15 cellular contexts compared by ENCODE assay signal in the genomic region with DNA sequence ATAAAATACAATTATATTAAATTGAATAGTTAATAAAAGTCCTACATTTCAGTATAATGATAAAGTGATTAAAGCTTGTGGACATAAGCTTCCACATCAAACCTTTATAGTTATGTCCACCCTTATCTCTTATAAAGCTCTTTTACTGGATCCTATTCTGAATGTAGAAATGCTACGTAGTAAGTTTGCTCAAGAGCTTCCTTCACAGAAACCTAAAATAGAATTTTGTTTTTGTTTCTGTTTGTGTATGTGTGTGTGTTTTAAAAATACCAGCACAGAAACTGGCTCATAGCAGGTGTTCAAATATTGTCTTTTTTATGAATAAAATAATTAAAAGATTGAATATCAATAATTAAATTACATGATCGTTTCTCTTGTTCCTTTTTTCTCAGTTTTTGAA. TPM values are rescaled to one million over a fixed set of nuclear protein-coding genes. Genes with fewer than 3 reads are reported as not detected.
DNase-seq lines count a peak whose midpoint lies in the region; ATAC-seq and TF ChIP-seq lines count a peak whose summit lies in the region.
"Had no signal": no experiment of that assay in that cellular context is flagged by ENCODE, and none has a peak within 500 bp of the region (broad histone marks: within the 10 kb centered on the region; RNA-seq: fewer than 3 reads in every experiment).

No MANE protein-coding gene starts in this region.

- no peak overlapping the region for H3K4me3 Mint-ChIP-seq in naive thymus-derived CD4-positive, alpha-beta T cell
- H3K4me3 Mint-ChIP-seq: CD4-positive, alpha-beta memory T cell had no signal

- H3K4me1 ChIP-seq in MM.1S (ENCODE audit: low read length) = no peaks in the 10 kb centered on the region
- H3K4me1 ChIP-seq in naive thymus-derived CD4-positive, alpha-beta T cell (ENCODE audit: control insufficient read depth in 2 of 2, insufficient read depth in 2 of 2, low read length in 2 of 2) = no peaks in the 10 kb centered on the region

- H3K4me2 ChIP-seq in MM.1S (ENCODE audit: low read depth, low read length) = no peak overlapping the region

- no peaks in the 10 kb centered on the region for H3F3A ChIP-seq in MM.1S (ENCODE audit: insufficient read depth, low read length)

- no peaks in the 10 kb centered on the region for H4K20me1 ChIP-seq in MM.1S (ENCODE audit: insufficient read depth, low read length)

- no peak overlapping the region for H3K9ac ChIP-seq in MM.1S (ENCODE audit: low read length)

- H3K27me3 Mint-ChIP-seq in naive thymus-derived CD4-positive, alpha-beta T cell = peaks cover 0 to 14% (median 10%) of the 10 kb centered on the region in 5 donors

- H3K9me3 ChIP-seq in MM.1S (replicated peaks; ENCODE audit: insufficient read depth, low read length) = no peaks in the 10 kb centered on the region
- H3K9me3 ChIP-seq in naive thymus-derived CD4-positive, alpha-beta T cell (ENCODE audit: control insufficient read depth in 2 of 3, low read length in 3 of 3) = no peaks in the 10 kb centered on the region

- no peaks in the 10 kb centered on the region for H3K36me3 Mint-ChIP-seq in naive thymus-derived CD4-positive, alpha-beta T cell
- H3K36me3 Mint-ChIP-seq: CD4-positive, alpha-beta memory T cell had no signal

- no peak for TF ChIP-seq CTCF in MM.1S (IDR thresholded peaks at IDR 0.05; ENCODE audit: low read length)

- H3K27ac ChIP-seq in MM.1S (ENCODE audit: low read length) = no peak overlapping the region
- no peak overlapping the region for H3K27ac ChIP-seq in naive thymus-derived CD4-positive, alpha-beta T cell (ENCODE audit: low read depth, low read length)

- no peak overlapping the region for H3K4me3 ChIP-seq in MM.1S (ENCODE audit: low read length)
- no peak overlapping the region for H3K4me3 ChIP-seq in naive thymus-derived CD4-positive, alpha-beta T cell (ENCODE audit: low read length)

- no peaks in the 10 kb centered on the region for H3K36me3 ChIP-seq in MM.1S (replicated peaks; ENCODE audit: insufficient read depth, low read length)
- H3K36me3 ChIP-seq in naive thymus-derived CD4-positive, alpha-beta T cell (ENCODE audit: control insufficient read depth in 2 of 3, insufficient read depth in 3 of 3, low read length in 3 of 3) = no peaks in the 10 kb centered on the region

- no peak overlapping the region for H2AFZ ChIP-seq in MM.1S (ENCODE audit: low read length)

- no peaks in the 10 kb centered on the region for H3K9me2 ChIP-seq in MM.1S (replicated peaks; ENCODE audit: insufficient read depth, low read length)

- POLR2A ChIA-PET in naive thymus-derived CD4-positive, alpha-beta T cell (lab: Charles Lee) = no interaction called here

- no peak overlapping the region for H3K27ac Mint-ChIP-seq in naive thymus-derived CD4-positive, alpha-beta T cell
- H3K27ac Mint-ChIP-seq: CD4-positive, alpha-beta memory T cell had no signal

- H3K79me2 ChIP-seq in MM.1S (ENCODE audit: low read length) = no peaks in the 10 kb centered on the region

- H3K4me1 Mint-ChIP-seq in naive thymus-derived CD4-positive, alpha-beta T cell = no peaks in the 10 kb centered on the region
- H3K4me1 Mint-ChIP-seq: CD4-positive, alpha-beta memory T cell had no signal

- intact Hi-C loops in naive thymus-derived CD4-positive, alpha-beta T cell (cut with micrococcal nuclease) = no loop called here

- no peaks in the 10 kb centered on the region for H3K9me3 Mint-ChIP-seq in naive thymus-derived CD4-positive, alpha-beta T cell

- CTCF ChIA-PET in naive thymus-derived CD4-positive, alpha-beta T cell (lab: Charles Lee) = no interaction called here

- no peaks in the 10 kb centered on the region for H3K27me3 ChIP-seq in MM.1S (replicated peaks; ENCODE audit: insufficient read depth, low read length)
- no peaks in the 10 kb centered on the region for H3K27me3 ChIP-seq in naive thymus-derived CD4-positive, alpha-beta T cell (ENCODE audit: control insufficient read depth in 2 of 2, insufficient read depth in 2 of 2, low read length in 2 of 2)

- ATAC-seq in GM18868 (IDR thresholded peaks at IDR 0.05; ENCODE audit: unreplicated experiment) (peak; percentile 46), GM21717 (IDR thresholded peaks at IDR 0.05; ENCODE audit: unreplicated experiment) (peak; percentile 58), GM18907 (IDR thresholded peaks at IDR 0.05; ENCODE audit: unreplicated experiment) (no peak)
- ATAC-seq in naive thymus-derived CD4-positive, alpha-beta T cell = no peak

- DNase-seq in MM.1S (peak; percentile 43), SK-N-DZ (ENCODE audit: low spot score) (no peak)
- no peak for DNase-seq in naive thymus-derived CD4-positive, alpha-beta T cell
- DNase-seq: C1 segment of cervical spinal cord; Calu3; CD4-positive, alpha-beta memory T cell; COR-L47; DMS53; DMS79 treated with DMSO at 0.1 percent for 48 hours; GF-D8; GOT3; HCEC 1CT had no signal

RNA-seq across cellular contexts. Expression of a gene that starts 21.0 kb away (rescaled TPM):
- 10 to 100 TPM; 57.5 to 75.5 (median 65.2) TPM for total RNA-seq in naive thymus-derived CD4-positive, alpha-beta T cell
- polyA plus RNA-seq in naive thymus-derived CD4-positive, alpha-beta T cell = 10 to 100 TPM; 43.6 to 54.5 TPM
- polyA plus RNA-seq in SK-N-DZ (2014; cell fraction: cytosol; rRNA removed) = 72.8 and 77.2 TPM in 2 replicates
- 71.3 and 76.7 TPM in 2 replicates for polyA plus RNA-seq in SK-N-DZ (2014; cell fraction: nucleus; rRNA removed)

Comparison
In these comparisons a context has a peak if more than half of its experiments do, and no peak if none do; other contexts are left out.
1. ATAC-seq: peak in GM18868 (single experiment) and GM21717 (single experiment); none in GM18907 (single experiment) and naive thymus-derived CD4-positive, alpha-beta T cell (single experiment).